Comparison of ENCODE assay signal across 8 cellular contexts in genomic region chr17:77375108-77375507, GRCh38.
A peak's percentile ranks its signal among the peaks of the same experiment; 100 is the strongest.
DNase-seq lines count a peak whose midpoint lies in the region; TF ChIP-seq lines count a peak whose summit lies in the region.

No MANE protein-coding gene starts in this region.

- no peak overlapping the region for H2BK5ac ChIP-seq in trophoblast cell (ENCODE audit: low read depth, low read length, poor library complexity)

- no peak overlapping the region for H2BK120ac ChIP-seq in trophoblast cell (ENCODE audit: insufficient read depth, low read length, poor library complexity)

- peaks cover 24% of the 10 kb centered on the region for H3K79me1 ChIP-seq in trophoblast cell (ENCODE audit: low read length)

- H3K9me3 Mint-ChIP-seq in Caco-2 (ENCODE audit: unreplicated experiment), result no peaks in the 10 kb centered on the region

- H2AFZ ChIP-seq in trophoblast cell (ENCODE audit: insufficient read depth, low read length, poor library complexity), result no peak overlapping the region

- peak overlapping the region; percentile 67 for H3K4me2 ChIP-seq in trophoblast cell (ENCODE audit: low read length)

- H3K4me1 ChIP-seq in Caco-2, result peaks cover 15% of the 10 kb centered on the region; the same call in 1 of the 2 replicates
- H3K4me1 ChIP-seq in trophoblast cell (ENCODE audit: control insufficient read depth in 1 of 2, insufficient read depth in 2 of 2, low read length in 2 of 2), result peaks cover 29 to 31% of the 10 kb centered on the region in 2 experiments

- peak overlapping the region; percentile 11 for H3K4me3 Mint-ChIP-seq in Caco-2 (ENCODE audit: unreplicated experiment)

- H3K36me3 ChIP-seq in Caco-2 (ENCODE audit: control insufficient read depth, insufficient read depth, low read length), result no peaks in the 10 kb centered on the region
- H3K36me3 ChIP-seq in trophoblast cell (ENCODE audit: control insufficient read depth in 1 of 2, insufficient read depth in 2 of 2, low read length in 2 of 2), result peaks cover 0 to 2% of the 10 kb centered on the region in 2 experiments

- POLR2A ChIA-PET in Caco-2 (lab: Charles Lee), result no interaction called here

- H3K9me3 ChIP-seq in Caco-2 (no peaks in the 10 kb centered on the region), trophoblast cell (ENCODE audit: insufficient read depth, low read depth, low read length) (no peaks in the 10 kb centered on the region)

- H3K79me2 ChIP-seq in trophoblast cell (ENCODE audit: control insufficient read depth, insufficient read depth, low read length, poor library complexity), result peaks cover 15% of the 10 kb centered on the region

- no peak overlapping the region for H2BK12ac ChIP-seq in trophoblast cell (ENCODE audit: low read length)

- peaks cover 23% of the 10 kb centered on the region for H3K4me1 Mint-ChIP-seq in Caco-2 (ENCODE audit: low read depth, unreplicated experiment)

- BruUV-seq in Caco-2 (replicated peaks; lab: Mats Ljungman, UMichigan), result no TSS peak

- no CpG with 5 or more reads among the region's 13 CpGs for WGBS in trophoblast cell (ENCODE audit: extremely low coverage, insufficient coverage, insufficient read length)

- DNase-seq in Caco-2 (no peak), fibroblast of pulmonary artery (ENCODE audit: low read depth) (no peak), trophoblast cell (peak; percentile 35 to 79), A172 (ENCODE audit: low spot score) (no peak), NCI-H774 (lab: John Stamatoyannopoulos, UW) (no peak), RKO (ENCODE audit: low spot score) (no peak)
- no peak for DNase-seq in stimulated activated CD8-positive, alpha-beta memory T cell treated with anti-CD3 and anti-CD28 coated beads, Interleukin-4, amount 100 ng/mL, for 48 hours

- CTCF ChIA-PET in Caco-2 (lab: Charles Lee), result no interaction called here

- no peak overlapping the region for H4K12ac ChIP-seq in trophoblast cell (ENCODE audit: low read depth, low read length)

- intact Hi-C loops in Caco-2 (cut with micrococcal nuclease; ENCODE audit: unreplicated experiment), result no loop called here

- H3K9ac ChIP-seq in trophoblast cell (ENCODE audit: low read length), result no peak overlapping the region

- H3K27ac ChIP-seq in VCaP, result peak overlapping the region; percentile 28
- peak overlapping the region; percentile 40 for H3K27ac ChIP-seq in trophoblast cell (ENCODE audit: low read depth, low read length)

- peak overlapping the region; percentile 8 for H3K27ac Mint-ChIP-seq in Caco-2 (ENCODE audit: unreplicated experiment)

- peaks cover 24% of the 10 kb centered on the region for H3K36me3 Mint-ChIP-seq in Caco-2 (ENCODE audit: insufficient read depth, unreplicated experiment)

- H3K27me3 ChIP-seq in Caco-2 (replicated peaks; ENCODE audit: control insufficient read depth, insufficient read depth, low read length) (no peaks in the 10 kb centered on the region), trophoblast cell (ENCODE audit: insufficient read depth, low read length) (no peaks in the 10 kb centered on the region)

- no peak overlapping the region for H3K23ac ChIP-seq in trophoblast cell (ENCODE audit: low read length)

- no peak overlapping the region for H3K14ac ChIP-seq in trophoblast cell (ENCODE audit: low read length)

- H3K27me3 Mint-ChIP-seq in Caco-2 (ENCODE audit: insufficient read depth, unreplicated experiment), result no peaks in the 10 kb centered on the region

- no peak overlapping the region for H4K8ac ChIP-seq in trophoblast cell (ENCODE audit: low read depth, low read length)

- H3K18ac ChIP-seq in trophoblast cell (ENCODE audit: low read length), result peak overlapping the region; percentile 10

- no peak overlapping the region for H2AK5ac ChIP-seq in trophoblast cell (ENCODE audit: low read length)

- no peak overlapping the region for H4K91ac ChIP-seq in trophoblast cell (ENCODE audit: low read depth, low read length)

- H3K4me3 ChIP-seq in Caco-2 (ENCODE audit: low read depth, low read length), result no peak overlapping the region
- H3K4me3 ChIP-seq in fibroblast of pulmonary artery (replicated peaks; ENCODE audit: low read depth, low read length), result peak overlapping the region; percentile 82
- no peak overlapping the region for H3K4me3 ChIP-seq in trophoblast cell (ENCODE audit: low read depth, low read length)

- peak overlapping the region; percentile 23 for H3K4ac ChIP-seq in trophoblast cell (ENCODE audit: low read depth, low read length)

- TF ChIP-seq CTCF in Caco-2 (IDR thresholded peaks at IDR 0.05; ENCODE audit: insufficient read depth in 1 of 2, low read depth in 1 of 2, low read length in 1 of 2, severe bottlenecking in 1 of 2, unreplicated experiment in 1 of 2) (no peak), VCaP (conservative IDR thresholded peaks at IDR 0.05) (no peak), fibroblast of pulmonary artery (IDR thresholded peaks at IDR 0.05; ENCODE audit: low read length, missing control alignments) (no peak)

Comparison
In these comparisons a context has a peak if more than half of its experiments do, and no peak if none do; other contexts are left out.
1. DNase-seq: peak in trophoblast cell (2 of 2); none in Caco-2 (0 of 2), fibroblast of pulmonary artery (single experiment), A172 (single experiment), NCI-H774 (single experiment), RKO (single experiment) and stimulated activated CD8-positive, alpha-beta memory T cell treated with anti-CD3 and anti-CD28 coated beads, Interleukin-4, amount 100 ng/mL, for 48 hours (single experiment).